8 cellular contexts compared by ENCODE assay signal in genomic region chr5:146662229-146662628, GRCh38.
DNase-seq lines count a peak whose midpoint lies in the region; ATAC-seq and TF ChIP-seq lines count a peak whose summit lies in the region.

No MANE protein-coding gene starts in this region.

- H3K9me3 ChIP-seq in heart right ventricle (no peaks in the 10 kb centered on the region), Panc1 (ENCODE audit: control insufficient read depth, insufficient read depth, low read depth, low read length) (no peaks in the 10 kb centered on the region), aorta (ENCODE audit: control insufficient read depth, low read length) (no peaks in the 10 kb centered on the region)

- no peaks in the 10 kb centered on the region for H3K27me3 Mint-ChIP-seq in type B pancreatic cell

- no peak for DNase-seq in heart right ventricle
- DNase-seq in Right ventricle myocardium superior = no peak
- DNase-seq in Panc1 (ENCODE audit: low read depth, low spot score) = no peak
- DNase-seq in fibroblast of the aortic adventitia (ENCODE audit: low read depth) = peak; percentile 58
- DNase-seq in type B pancreatic cell (ENCODE audit: extremely low spot score, unreplicated experiment) = no peak
- DNase-seq in aorta = no peak
- no peak for DNase-seq in NCI-H446 treated with DMSO at 0.1 percent for 48 hours (lab: John Stamatoyannopoulos, UW)
- DNase-seq in NCI-H345 (lab: John Stamatoyannopoulos, UW) = no peak

- POLR2A ChIA-PET in Panc1 (lab: Charles Lee) = no interaction called here

- no peaks in the 10 kb centered on the region for H3K4me1 ChIP-seq in heart right ventricle
- no peaks in the 10 kb centered on the region for H3K4me1 ChIP-seq in Panc1 (ENCODE audit: control insufficient read depth, insufficient read depth, low read length)
- H3K4me1 ChIP-seq in aorta (ENCODE audit: control insufficient read depth in 1 of 2, insufficient read depth in 2 of 2, low read length in 2 of 2) = peaks cover 2 to 4% of the 10 kb centered on the region in 2 donors

- TF ChIP-seq CTCF in heart right ventricle (IDR thresholded peaks at IDR 0.05) = peak in 8 of 9 donors; percentile 17 to 60 (median 50)
- peak; percentile 58 for TF ChIP-seq CTCF in Panc1 (IDR thresholded peaks at IDR 0.05)
- peak; percentile 74 for TF ChIP-seq CTCF in fibroblast of the aortic adventitia (IDR thresholded peaks at IDR 0.05; ENCODE audit: insufficient read depth, low read length)
- peak; percentile 76 for TF ChIP-seq CTCF in type B pancreatic cell (conservative IDR thresholded peaks at IDR 0.05)

- no peak for ATAC-seq in heart right ventricle
- no peak for ATAC-seq in Right ventricle myocardium superior (ENCODE audit: poor library complexity)
- no peak for ATAC-seq in Panc1
- ATAC-seq in aorta (ENCODE audit: low FRiP score) = no peak

- H3K4me3 Mint-ChIP-seq in type B pancreatic cell = no peak overlapping the region

- no peak overlapping the region for H3K27ac ChIP-seq in heart right ventricle
- no peak overlapping the region for H3K27ac ChIP-seq in Panc1 (ENCODE audit: low read length)
- no peak overlapping the region for H3K27ac ChIP-seq in aorta (ENCODE audit: low read depth in 1 of 2, low read length in 2 of 2)

- H3K27me3 ChIP-seq in heart right ventricle (no peaks in the 10 kb centered on the region), Panc1 (ENCODE audit: control insufficient read depth, insufficient read depth, low read length) (no peaks in the 10 kb centered on the region), aorta (ENCODE audit: control insufficient read depth in 1 of 2, insufficient read depth in 2 of 2, low read length in 1 of 2) (no peaks in the 10 kb centered on the region)

- H3K4me3 ChIP-seq in heart right ventricle (no peak overlapping the region), Panc1 (ENCODE audit: low read depth in 2 of 2, low read length in 2 of 2) (no peak overlapping the region), fibroblast of the aortic adventitia (ENCODE audit: low read depth, low read length) (no peak overlapping the region), aorta (ENCODE audit: low read length in 2 of 2) (no peak overlapping the region)

- intact Hi-C loops in heart right ventricle (cut with DNase I) (loop anchor here in 2 of 10 donors (1.0 to 5.0 kb wide), 2 partner anchors 26 to 305 kb away; no protein-coding TSS in a partner anchor), Right ventricle myocardium superior (cut with DNase I) (no loop called here), Panc1 (cut with micrococcal nuclease; ENCODE audit: unreplicated experiment) (loop anchor here (5.0 kb wide), 1 partner anchor 305 kb away; no protein-coding TSS in a partner anchor), aorta (cut with DNase I) (loop anchor here in 1 of 2 donors (10.0 kb wide), 2 partner anchors 213 to 303 kb away; partner anchors contain the start of gene PPP2R2B)

- WGBS in heart right ventricle, 2 donors = 94 to 96% methylated on average over 1 of the region's 1 CpG
- 75 to 87% methylated on average over 1 of the region's 1 CpG for WGBS in aorta, 2 donors

- H3K9me3 Mint-ChIP-seq in type B pancreatic cell = peaks cover 6% of the 10 kb centered on the region

- no TSS peak for BruUV-seq in Panc1 (replicated peaks; lab: Mats Ljungman, UMichigan)

- no peaks in the 10 kb centered on the region for H3K36me3 ChIP-seq in heart right ventricle
- no peaks in the 10 kb centered on the region for H3K36me3 ChIP-seq in Panc1 (ENCODE audit: control insufficient read depth, insufficient read depth, low read length)
- no peaks in the 10 kb centered on the region for H3K36me3 ChIP-seq in aorta (ENCODE audit: control insufficient read depth in 1 of 2, insufficient read depth in 2 of 2, low read length in 1 of 2)

- no peak overlapping the region for H3K27ac Mint-ChIP-seq in type B pancreatic cell

- CTCF ChIA-PET in Panc1 (lab: Charles Lee) = no interaction called here

- in situ Hi-C loops in Panc1 (cut with HindIII; ENCODE audit: low pct_unique_long_range_greater_than_20kb, low sequenced_read_pairs) = no loop called here

- H3K4me1 Mint-ChIP-seq in type B pancreatic cell (ENCODE audit: unreplicated experiment) = peaks cover under 1% of the 10 kb centered on the region

- H3K36me3 Mint-ChIP-seq in type B pancreatic cell = peaks cover 6% of the 10 kb centered on the region
